In genomic region chr19:19032420-19033175, GRCh38 we compare ENCODE assay signal across 8 cellular contexts. TPM values are rescaled to one million over a fixed set of nuclear protein-coding genes. Genes with fewer than 3 reads are reported as not detected.
DNase-seq lines count a peak whose midpoint lies in the region; ATAC-seq and TF ChIP-seq lines count a peak whose summit lies in the region.

No MANE protein-coding gene starts in this region.

- H3K27me3 ChIP-seq in BLaER1 treated with 17β-estradiol and CSF1 and Interleukin-3, amounts not matched to agents 10 nM and 100 nM = no peaks in the 10 kb centered on the region
- no peaks in the 10 kb centered on the region for H3K27me3 ChIP-seq in HUES6 (ENCODE audit: control insufficient read depth, insufficient read depth, low read length)

- TF ChIP-seq CTCF in fibroblast of pulmonary artery (IDR thresholded peaks at IDR 0.05; ENCODE audit: low read length, missing control alignments) (no peak), natural killer cell (IDR thresholded peaks at IDR 0.05) (no peak)

- H3K4me3 Mint-ChIP-seq in natural killer cell = peak overlapping the region; percentile 96
- H3K4me3 Mint-ChIP-seq in stimulated activated naive B cell treated with anti-CD40 and anti-IgM and Interleukin-4, amounts not matched to agents 10 μg/mL and 1 μg/mL and 100 μg/mL, for 72 hours = peak overlapping the region; percentile 88 to 92

- H3K4me1 Mint-ChIP-seq in natural killer cell = peaks cover 25 to 30% of the 10 kb centered on the region in 2 donors
- peaks cover 22 to 38% of the 10 kb centered on the region in 2 donors for H3K4me1 Mint-ChIP-seq in stimulated activated naive B cell treated with anti-CD40 and anti-IgM and Interleukin-4, amounts not matched to agents 10 μg/mL and 1 μg/mL and 100 μg/mL, for 72 hours

- H3K4me3 ChIP-seq in BLaER1 treated with 17β-estradiol and CSF1 and Interleukin-3, amounts not matched to agents 10 nM and 100 nM = peak overlapping the region; percentile 82 to 100 (median 95)
- peak overlapping the region; percentile 92 for H3K4me3 ChIP-seq in HUES6 (ENCODE audit: low read depth, low read length)
- peak overlapping the region; percentile 91 for H3K4me3 ChIP-seq in fibroblast of pulmonary artery (replicated peaks; ENCODE audit: low read depth, low read length)

- intact Hi-C loops in natural killer cell (cut with micrococcal nuclease) = loop anchor here (1.0 kb wide), 2 partner anchors 31 to 113 kb away; partner anchors contain the start of genes COPE, DDX49 and SLC25A42

- H3K9me3 ChIP-seq in BLaER1 treated with 17β-estradiol and CSF1 and Interleukin-3, amounts not matched to agents 10 nM and 100 nM (replicated peaks in 1 of 11) = peaks cover 1 to 15% (median 10%) of the 10 kb centered on the region in 11 experiments; a peak in 21 of 22 replicates
- peaks cover 7% of the 10 kb centered on the region for H3K9me3 ChIP-seq in HUES6 (ENCODE audit: control insufficient read depth, insufficient read depth, low read depth, low read length)

- peak overlapping the region; percentile 74 to 95 (median 88) for H3K4me2 ChIP-seq in BLaER1 treated with 17β-estradiol and CSF1 and Interleukin-3, amounts not matched to agents 10 nM and 100 nM

- peak; percentile 40 for ATAC-seq in GM19452 (IDR thresholded peaks at IDR 0.05; ENCODE audit: unreplicated experiment)
- peak; percentile 56 to 65 (median 58) for ATAC-seq in natural killer cell
- peak; percentile 71 to 72 for ATAC-seq in stimulated activated naive B cell treated with anti-CD40 and anti-IgM and Interleukin-4, amounts not matched to agents 10 μg/mL and 1 μg/mL and 100 μg/mL, for 72 hours (replicated peaks)

- peak overlapping the region; percentile 92 to 95 for H3K27ac Mint-ChIP-seq in natural killer cell
- H3K27ac Mint-ChIP-seq in stimulated activated naive B cell treated with anti-CD40 and anti-IgM and Interleukin-4, amounts not matched to agents 10 μg/mL and 1 μg/mL and 100 μg/mL, for 72 hours = peak overlapping the region; percentile 93

- H3K9me3 Mint-ChIP-seq in natural killer cell = no peaks in the 10 kb centered on the region
- H3K9me3 Mint-ChIP-seq in stimulated activated naive B cell treated with anti-CD40 and anti-IgM and Interleukin-4, amounts not matched to agents 10 μg/mL and 1 μg/mL and 100 μg/mL, for 72 hours = no peaks in the 10 kb centered on the region

- peaks cover 33 to 48% (median 41%) of the 10 kb centered on the region in 10 experiments for H3K4me1 ChIP-seq in BLaER1 treated with 17β-estradiol and CSF1 and Interleukin-3, amounts not matched to agents 10 nM and 100 nM
- H3K4me1 ChIP-seq in HUES6 (ENCODE audit: control insufficient read depth, insufficient read depth, low read length) = 0 out of 2 replicates have a peak, but pooled peaks cover 3% of the 10 kb centered on the region

- no peaks in the 10 kb centered on the region for H3K36me3 Mint-ChIP-seq in natural killer cell
- H3K36me3 Mint-ChIP-seq in stimulated activated naive B cell treated with anti-CD40 and anti-IgM and Interleukin-4, amounts not matched to agents 10 μg/mL and 1 μg/mL and 100 μg/mL, for 72 hours = peaks cover 21 to 38% of the 10 kb centered on the region in 2 donors

- DNase-seq in activated T-helper 1 cell treated with Interleukin-2 at 50 U/mL for 16 hours (ENCODE audit: low read depth) (peak; percentile 30), fibroblast of pulmonary artery (ENCODE audit: low read depth) (peak; percentile 95), natural killer cell (peak; percentile 74)
- DNase-seq in stimulated activated naive B cell treated with anti-CD40 and anti-IgM and Interleukin-4, amounts not matched to agents 10 μg/mL and 1 μg/mL and 100 μg/mL, for 72 hours = peak; percentile 81

- no peaks in the 10 kb centered on the region for H3K27me3 Mint-ChIP-seq in natural killer cell (ENCODE audit: low read depth in 2 of 2)
- no peaks in the 10 kb centered on the region for H3K27me3 Mint-ChIP-seq in stimulated activated naive B cell treated with anti-CD40 and anti-IgM and Interleukin-4, amounts not matched to agents 10 μg/mL and 1 μg/mL and 100 μg/mL, for 72 hours

- H3K27ac ChIP-seq in BLaER1 treated with 17β-estradiol and CSF1 and Interleukin-3, amounts not matched to agents 10 nM and 100 nM = peak overlapping the region; percentile 90 to 100 (median 98)
- H3K27ac ChIP-seq in HUES6 (ENCODE audit: low read depth, low read length) = no peak overlapping the region; the same call in 1 of the 2 replicates

- peaks cover 30 to 80% (median 69%) of the 10 kb centered on the region in 11 experiments; a peak in 21 of 22 replicates for H4K20me1 ChIP-seq in BLaER1 treated with 17β-estradiol and CSF1 and Interleukin-3, amounts not matched to agents 10 nM and 100 nM

- peaks cover 40 to 70% (median 63%) of the 10 kb centered on the region in 11 experiments for H3K36me3 ChIP-seq in BLaER1 treated with 17β-estradiol and CSF1 and Interleukin-3, amounts not matched to agents 10 nM and 100 nM
- peaks cover 50% of the 10 kb centered on the region for H3K36me3 ChIP-seq in HUES6 (ENCODE audit: control insufficient read depth, insufficient read depth, low read length)

- peak overlapping the region; percentile 96 to 100 (median 98) for H3K9ac ChIP-seq in BLaER1 treated with 17β-estradiol and CSF1 and Interleukin-3, amounts not matched to agents 10 nM and 100 nM
- H3K9ac ChIP-seq in HUES6 (ENCODE audit: low read length) = peak overlapping the region; percentile 80

TF ChIP-seq in PFSK-1, 5 proteins besides CTCF, POLR2A, EP300 and RAD21:
- peak; percentile 72; the same call in 1 of the 2 replicates for TF ChIP-seq TAF1 (IDR thresholded peaks at IDR 0.05; ENCODE audit: borderline replicate concordance, insufficient read depth, low read length)
- TF ChIP-seq FOXP2 (optimal IDR thresholded peaks at IDR 0.05; ENCODE audit: borderline replicate concordance, extremely low read depth, extremely low read length, insufficient read depth) = no peak
- TF ChIP-seq SIN3A (IDR thresholded peaks at IDR 0.05; ENCODE audit: borderline replicate concordance, insufficient read depth, low read length) = 0 out of 2 replicates have a peak, but pooled peaks have one; percentile 69
- peak; percentile 88; the same call in 1 of the 2 replicates for TF ChIP-seq POLR2AphosphoS5 (IDR thresholded peaks at IDR 0.05; ENCODE audit: low read depth, low read length)
- no peak for TF ChIP-seq REST (IDR thresholded peaks at IDR 0.05; ENCODE audit: insufficient read depth in 1 of 2, low read depth in 2 of 2, low read length in 2 of 2)

RNA-seq across cellular contexts. Expression of gene SUGP2, which starts 0.7 kb away (rescaled TPM):
- polyA plus RNA-seq in PFSK-1 (2012; ENCODE audit: insufficient read length, low read depth) = 70.2 TPM
- total RNA-seq in natural killer cell = 100 to 1,000 TPM; 220 to 237 (median 236) TPM

RNA-seq across cellular contexts. Expression of gene ARMC6, which starts 0.8 kb away (rescaled TPM):
- 116 TPM for polyA plus RNA-seq in PFSK-1 (2012; ENCODE audit: insufficient read length, low read depth)
- total RNA-seq in natural killer cell = 10 to 100 TPM; 19.3 to 21.2 (median 21.0) TPM

RNA-seq across cellular contexts. Expression of gene SLC25A42, which starts 31.2 kb away (rescaled TPM):
- 5.1 TPM for polyA plus RNA-seq in PFSK-1 (2012; ENCODE audit: insufficient read length, low read depth)
- 10 to 100 TPM; 34.6 to 50.3 (median 41.8) TPM for total RNA-seq in natural killer cell

Comparison
In these comparisons a context has a peak if more than half of its experiments do, and no peak if none do; other contexts are left out.
1. DNase-seq: peak in every context shown above with its lines; median percentile 95 in fibroblast of pulmonary artery; 81 in stimulated activated naive B cell treated with anti-CD40 and anti-IgM and Interleukin-4, amounts not matched to agents 10 μg/mL and 1 μg/mL and 100 μg/mL, for 72 hours; 74 in natural killer cell; 30 in activated T-helper 1 cell treated with Interleukin-2 at 50 U/mL for 16 hours.